ENCODE assay signal across 23 cellular contexts in the genomic region with DNA sequence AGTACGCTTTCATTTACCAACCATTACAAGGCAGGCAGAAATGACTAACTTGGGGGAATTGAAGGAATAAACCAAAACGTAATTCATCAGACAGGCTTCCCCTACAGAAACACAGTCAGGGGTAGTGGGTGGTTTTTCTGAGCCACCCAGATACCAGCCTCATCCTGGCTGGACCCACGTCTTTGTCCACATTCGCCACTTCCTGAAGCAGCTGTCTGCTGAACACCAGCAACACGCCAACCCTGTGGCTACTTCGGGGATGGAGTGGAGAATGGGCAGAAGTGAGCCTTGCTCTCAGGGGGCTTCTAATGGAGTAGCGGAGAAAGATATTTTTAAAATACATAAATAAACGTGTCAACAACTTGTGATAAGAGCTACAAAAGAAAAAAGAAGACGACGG.
"Had no signal": no experiment of that assay in that cellular context is flagged by ENCODE, and none has a peak within 500 bp of the region (broad histone marks: within the 10 kb centered on the region; RNA-seq: fewer than 3 reads in every experiment).

No MANE protein-coding gene starts in this region.

- H3K27ac ChIP-seq: cardiac muscle cell, colonic mucosa, left lung, lower lobe of right lung, ovary, spleen, testis, uterus had no signal

- H3K4me3 ChIP-seq: cardiac muscle cell, colonic mucosa, left lung, lower lobe of right lung, ovary, spleen, testis, uterus had no signal

- H3K27me3 ChIP-seq: cardiac muscle cell, colonic mucosa, left lung, ovary, spleen, testis, uterus had no signal

- ATAC-seq: effector memory CD8-positive, alpha-beta T cell; esophagus mucosa; left lung; lower lobe of right lung had no signal

- H3K9me3 ChIP-seq: colonic mucosa, left lung, lower lobe of right lung, ovary, spleen, testis, uterus had no signal

- H3K36me3 ChIP-seq: cardiac muscle cell, colonic mucosa, ovary, uterus had no signal

- H3K4me1 ChIP-seq: colonic mucosa, left lung, spleen, testis had no signal

- DNase-seq: activated CD4-positive, alpha-beta T cell treated with anti-CD3 and anti-CD28 coated beads for 48 hours; activated CD4-positive, alpha-beta T cell treated with anti-CD3 and anti-CD28 coated beads, Interleukin-2, amount 50 U/mL, for 48 hours; activated CD8-positive, alpha-beta memory T cell treated with anti-CD3 and anti-CD28 coated beads for 24 hours; activated effector memory CD4-positive, alpha-beta T cell treated with Interleukin-2 at 50 U/mL for 16 hours; activated naive CD4-positive, alpha-beta T cell treated with Interleukin-2 at 50 U/mL for 16 hours; anterior cingulate cortex; cerebellar nuclear complex; colonic mucosa; effector memory CD8-positive, alpha-beta T cell; foreskin melanocyte; glutamatergic neuron; left lung; lower lobe of right lung; mesenchymal stem cell; naive B cell; ovary; right cardiac atrium; spleen; stimulated activated naive CD4-positive, alpha-beta T cell; testis; uterus had no signal
